ENCODE assay signal across 19 cellular contexts in the genomic region with DNA sequence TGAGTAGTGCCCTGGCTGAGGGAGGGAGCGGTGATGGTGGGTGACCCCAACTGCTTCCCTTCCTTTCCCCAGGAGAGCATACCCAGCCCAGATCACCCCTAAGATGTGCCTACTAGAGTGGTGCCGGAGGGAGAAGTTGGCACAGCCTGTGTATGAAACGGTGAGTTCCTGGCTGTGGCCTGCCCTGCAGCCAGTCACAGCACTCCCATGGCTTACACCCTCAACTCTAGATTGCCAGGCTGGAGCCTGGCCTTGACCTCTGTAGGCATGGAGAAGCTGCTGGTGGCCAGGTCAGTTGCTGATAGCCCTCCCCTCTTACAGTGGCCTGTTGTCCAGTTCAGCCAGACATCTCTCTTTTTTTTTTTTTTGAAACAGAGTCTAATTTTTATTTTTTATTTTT. TPM values are rescaled to one million over a fixed set of nuclear protein-coding genes. Genes with fewer than 3 reads are reported as not detected.
DNase-seq lines count a peak whose midpoint lies in the region; ATAC-seq and TF ChIP-seq lines count a peak whose summit lies in the region.
"Had no signal": no experiment of that assay in that cellular context is flagged by ENCODE, and none has a peak within 500 bp of the region (broad histone marks: within the 10 kb centered on the region; RNA-seq: fewer than 3 reads in every experiment).

No MANE protein-coding gene starts in this region.

- H3K36me3 Mint-ChIP-seq in activated CD4-positive, alpha-beta T cell treated with anti-CD3 and anti-CD28 coated beads, Interleukin-2, amount 10 ng/mL, durations not matched to agents 24 days and 14 days (ENCODE audit: low read depth) = peaks cover 73% of the 10 kb centered on the region
- H3K36me3 Mint-ChIP-seq in effector memory CD8-positive, alpha-beta T cell (ENCODE audit: insufficient read depth) = peaks cover 7% of the 10 kb centered on the region

- H3K9me3 ChIP-seq in Loucy (ENCODE audit: insufficient read depth, low read depth, low read length) = no peaks in the 10 kb centered on the region
- H3K9me3 ChIP-seq in neutrophil = no peaks in the 10 kb centered on the region
- H3K9me3 ChIP-seq: heart right ventricle, SJCRH30 had no signal

- H2AFZ ChIP-seq in Loucy (ENCODE audit: low read length) = no peak overlapping the region

- H3K4me1 Mint-ChIP-seq in activated CD4-positive, alpha-beta T cell treated with anti-CD3 and anti-CD28 coated beads, Interleukin-2, amount 10 ng/mL, durations not matched to agents 24 days and 14 days = peaks cover 82% of the 10 kb centered on the region
- H3K4me1 Mint-ChIP-seq in effector memory CD8-positive, alpha-beta T cell (ENCODE audit: low read depth in 2 of 2) = peaks cover 78% of the 10 kb centered on the region in 2 donors

- no peaks in the 10 kb centered on the region for H3K9me2 ChIP-seq in Loucy (replicated peaks; ENCODE audit: low read depth, low read length)

- H4K20me1 ChIP-seq in Loucy (ENCODE audit: insufficient read depth, low read length, poor library complexity, severe bottlenecking) = no peaks in the 10 kb centered on the region

- peak overlapping the region; percentile 89 for H3K27ac Mint-ChIP-seq in activated CD4-positive, alpha-beta T cell treated with anti-CD3 and anti-CD28 coated beads, Interleukin-2, amount 10 ng/mL, durations not matched to agents 24 days and 14 days
- H3K27ac Mint-ChIP-seq in effector memory CD8-positive, alpha-beta T cell = peak overlapping the region; percentile 76 to 91

- H3K4me3 Mint-ChIP-seq in activated CD4-positive, alpha-beta T cell treated with anti-CD3 and anti-CD28 coated beads, Interleukin-2, amount 10 ng/mL, durations not matched to agents 24 days and 14 days = no peak overlapping the region
- peak overlapping the region; percentile 57 to 84 for H3K4me3 Mint-ChIP-seq in effector memory CD8-positive, alpha-beta T cell

- H3K4me3 ChIP-seq in Loucy (ENCODE audit: low read length, poor library complexity, severe bottlenecking) = peak overlapping the region; percentile 4
- H3K4me3 ChIP-seq in neutrophil (ENCODE audit: low read depth in 1 of 2, low read length in 1 of 2) = no peak overlapping the region
- H3K4me3 ChIP-seq: heart right ventricle, SJCRH30, skin epidermis had no signal

- TF ChIP-seq CTCF in Loucy (conservative IDR thresholded peaks at IDR 0.05; ENCODE audit: low read length) (no peak), neutrophil (IDR thresholded peaks at IDR 0.05) (no peak)

- ATAC-seq in effector memory CD8-positive, alpha-beta T cell (replicated peaks) = no peak
- no peak for ATAC-seq in HG03025 (IDR thresholded peaks at IDR 0.05; ENCODE audit: low FRiP score, unreplicated experiment)
- ATAC-seq: heart right ventricle had no signal

- H3K79me2 ChIP-seq in Loucy (ENCODE audit: insufficient read depth, low read length) = peaks cover 63% of the 10 kb centered on the region

- H3F3A ChIP-seq in Loucy (ENCODE audit: low read depth) = peaks cover 11% of the 10 kb centered on the region; the same call in 1 of the 2 replicates

- H3K4me1 ChIP-seq in Loucy (ENCODE audit: insufficient read depth, low read length, poor library complexity, severe bottlenecking) = peaks cover 83% of the 10 kb centered on the region
- H3K4me1 ChIP-seq in neutrophil (ENCODE audit: control insufficient read depth in 1 of 2, insufficient read depth in 1 of 2, low read depth in 1 of 2, low read length in 1 of 2) = peaks cover 71 to 90% of the 10 kb centered on the region in 2 experiments

- no peaks in the 10 kb centered on the region for H3K27me3 Mint-ChIP-seq in activated CD4-positive, alpha-beta T cell treated with anti-CD3 and anti-CD28 coated beads, Interleukin-2, amount 10 ng/mL, durations not matched to agents 24 days and 14 days
- no peaks in the 10 kb centered on the region for H3K27me3 Mint-ChIP-seq in effector memory CD8-positive, alpha-beta T cell

- H3K27ac ChIP-seq in neutrophil = peak overlapping the region; percentile 95
- H3K27ac ChIP-seq: SJCRH30 had no signal

- H3K27me3 ChIP-seq in Loucy (ENCODE audit: insufficient read depth, low read length, poor library complexity, severe bottlenecking) = no peaks in the 10 kb centered on the region
- H3K27me3 ChIP-seq in neutrophil = no peaks in the 10 kb centered on the region
- H3K27me3 ChIP-seq: heart right ventricle, SJCRH30 had no signal

- H3K9ac ChIP-seq in Loucy (ENCODE audit: low read depth, low read length, poor library complexity, severe bottlenecking) = peak overlapping the region; percentile 77

- intact Hi-C loops in activated CD4-positive, alpha-beta T cell treated with anti-CD3 and anti-CD28 coated beads, Interleukin-2, amount 10 ng/mL, durations not matched to agents 24 days and 14 days (cut with micrococcal nuclease) = no loop called here

- H3K4me2 ChIP-seq in Loucy (ENCODE audit: low read depth, low read length, poor library complexity, severe bottlenecking) = peak overlapping the region; percentile 85

- H3K36me3 ChIP-seq in Loucy (ENCODE audit: insufficient read depth, low read length) (no peaks in the 10 kb centered on the region), neutrophil (peaks cover 38% of the 10 kb centered on the region)
- H3K36me3 ChIP-seq: SJCRH30 had no signal

- peak; percentile 60 for DNase-seq in activated CD4-positive, alpha-beta T cell treated with anti-CD3 and anti-CD28 coated beads, Interleukin-2, amount 10 ng/mL, durations not matched to agents 24 days and 14 days
- no peak for DNase-seq in activated CD4-positive, alpha-beta T cell treated with anti-CD3 and anti-CD28 coated beads, Interleukin-2, amount 50 U/mL, for 1 hour
- no peak for DNase-seq in effector memory CD8-positive, alpha-beta T cell
- no peak for DNase-seq in kidney glomerular epithelial cell (lab: John Stamatoyannopoulos, UW)
- no peak for DNase-seq in SIG-M5 (lab: John Stamatoyannopoulos, UW)
- DNase-seq: C1 segment of cervical spinal cord; cortex of kidney; heart right ventricle; mammary epithelial cell; NCI-H1417 treated with DMSO at 0.1 percent for 48 hours; NCI-H748 treated with DMSO at 0.1 percent for 48 hours; OCI-M1; posterior cingulate gyrus; SJCRH30; stimulated activated CD4-positive, alpha-beta T cell treated with anti-CD3 and anti-CD28 coated beads, Interleukin-2, amount 100 ng/mL, for 48 hours had no signal

- peaks cover 6% of the 10 kb centered on the region for H3K9me3 Mint-ChIP-seq in activated CD4-positive, alpha-beta T cell treated with anti-CD3 and anti-CD28 coated beads, Interleukin-2, amount 10 ng/mL, durations not matched to agents 24 days and 14 days
- no peaks in the 10 kb centered on the region for H3K9me3 Mint-ChIP-seq in effector memory CD8-positive, alpha-beta T cell

RNA-seq across cellular contexts. Expression of a gene that starts 8.6 kb away (rescaled TPM):
- total RNA-seq in activated CD4-positive, alpha-beta T cell treated with anti-CD3 and anti-CD28 coated beads, Interleukin-2, amount 10 ng/mL, durations not matched to agents 24 days and 14 days = 143 and 146 TPM in 2 replicates

RNA-seq across cellular contexts. Expression of a gene that starts 53.5 kb away (rescaled TPM):
- total RNA-seq in activated CD4-positive, alpha-beta T cell treated with anti-CD3 and anti-CD28 coated beads, Interleukin-2, amount 10 ng/mL, durations not matched to agents 24 days and 14 days = 35.3 and 42.6 TPM in 2 replicates

RNA-seq across cellular contexts. Expression of a gene that starts 53.5 kb away (rescaled TPM):
- total RNA-seq in activated CD4-positive, alpha-beta T cell treated with anti-CD3 and anti-CD28 coated beads, Interleukin-2, amount 10 ng/mL, durations not matched to agents 24 days and 14 days = 23.9 and 26.1 TPM in 2 replicates
